Comparison of ENCODE assay signal across 9 cellular contexts in the genomic region with DNA sequence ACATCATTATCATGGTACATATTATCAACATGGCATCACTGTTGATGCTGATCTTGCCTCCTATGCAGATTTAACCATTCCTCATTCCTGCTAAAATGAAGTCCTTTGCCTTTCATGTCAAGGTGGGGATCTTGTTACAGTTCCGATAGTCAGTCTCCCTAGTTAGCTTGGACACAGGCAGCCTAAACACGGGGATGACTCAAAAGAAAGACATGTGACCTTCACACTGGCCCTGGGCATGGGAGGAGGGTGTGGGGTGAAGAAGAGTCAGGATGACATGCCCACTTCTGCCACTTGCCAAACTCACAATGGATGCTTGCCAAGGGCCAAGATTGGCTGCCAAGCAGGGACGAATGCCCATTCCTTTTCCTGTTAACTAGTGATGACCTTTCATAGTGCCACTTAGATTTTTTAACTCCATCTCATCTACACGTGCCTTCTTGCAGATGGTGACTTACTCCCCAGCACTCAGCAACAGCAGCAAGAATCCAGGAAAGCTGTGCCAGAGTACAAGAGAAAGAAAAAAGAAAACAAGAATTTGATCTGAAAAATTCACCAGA. TPM values are rescaled to one million over a fixed set of nuclear protein-coding genes. Genes with fewer than 3 reads are reported as not detected.
DNase-seq lines count a peak whose midpoint lies in the region; ATAC-seq and TF ChIP-seq lines count a peak whose summit lies in the region.
"Had no signal": no experiment of that assay in that cellular context is flagged by ENCODE, and none has a peak within 500 bp of the region (broad histone marks: within the 10 kb centered on the region; RNA-seq: fewer than 3 reads in every experiment).

No MANE protein-coding gene starts in this region.

- H3K36me3 ChIP-seq in RWPE2 (ENCODE audit: low read depth), result no peaks in the 10 kb centered on the region
- H3K36me3 ChIP-seq in neural progenitor cell, result no peaks in the 10 kb centered on the region

- H3K27ac Mint-ChIP-seq in neural progenitor cell, result peak overlapping the region; percentile 38
- no peak overlapping the region for H3K27ac Mint-ChIP-seq in activated naive CD4-positive, alpha-beta T cell treated with anti-CD3 and anti-CD28 coated beads, Interleukin-2, amount 10 ng/mL, durations not matched to agents 7 days and 5 days
- no peak overlapping the region for H3K27ac Mint-ChIP-seq in WTC11
- H3K27ac Mint-ChIP-seq: activated naive CD8-positive, alpha-beta T cell had no signal

- POLR2A ChIA-PET in WTC11 (lab: Charles Lee), result no interaction called here

- H3K4me1 Mint-ChIP-seq in neural progenitor cell, result peaks cover 8% of the 10 kb centered on the region
- H3K4me1 Mint-ChIP-seq in activated naive CD4-positive, alpha-beta T cell treated with anti-CD3 and anti-CD28 coated beads, Interleukin-2, amount 10 ng/mL, durations not matched to agents 7 days and 5 days, result peaks cover 10% of the 10 kb centered on the region
- H3K4me1 Mint-ChIP-seq in WTC11, result peaks cover 15% of the 10 kb centered on the region

- ATAC-seq in RWPE2 (ENCODE audit: low read depth) (peak; percentile 94), HG02973 (IDR thresholded peaks at IDR 0.05; ENCODE audit: unreplicated experiment) (no peak), WTC11 (no peak)

- no peak for TF ChIP-seq CTCF in RWPE2 (IDR thresholded peaks at IDR 0.05; ENCODE audit: poor library complexity, severe bottlenecking)
- TF ChIP-seq CTCF in neural progenitor cell (IDR thresholded peaks at IDR 0.05), result no peak
- no peak for TF ChIP-seq CTCF in WTC11 (IDR thresholded peaks at IDR 0.05)

- CTCF ChIA-PET in activated naive CD4-positive, alpha-beta T cell treated with anti-CD3 and anti-CD28 coated beads, Interleukin-2, amount 10 ng/mL, durations not matched to agents 7 days and 5 days (lab: Charles Lee), result no interaction called here
- CTCF ChIA-PET in WTC11 (lab: Charles Lee), result no interaction called here

- H3K36me3 Mint-ChIP-seq in neural progenitor cell, result no peaks in the 10 kb centered on the region
- no peaks in the 10 kb centered on the region for H3K36me3 Mint-ChIP-seq in activated naive CD4-positive, alpha-beta T cell treated with anti-CD3 and anti-CD28 coated beads, Interleukin-2, amount 10 ng/mL, durations not matched to agents 7 days and 5 days
- no peaks in the 10 kb centered on the region for H3K36me3 Mint-ChIP-seq in WTC11

- H3K4me3 Mint-ChIP-seq in neural progenitor cell, result no peak overlapping the region
- no peak overlapping the region for H3K4me3 Mint-ChIP-seq in activated naive CD4-positive, alpha-beta T cell treated with anti-CD3 and anti-CD28 coated beads, Interleukin-2, amount 10 ng/mL, durations not matched to agents 7 days and 5 days
- no peak overlapping the region for H3K4me3 Mint-ChIP-seq in WTC11
- H3K4me3 Mint-ChIP-seq: activated naive CD8-positive, alpha-beta T cell had no signal

- H3K79me2 ChIP-seq in neural progenitor cell (ENCODE audit: low read depth), result no peaks in the 10 kb centered on the region

- H3K27me3 Mint-ChIP-seq in neural progenitor cell (ENCODE audit: insufficient read depth, low read depth) (no peaks in the 10 kb centered on the region), WTC11 (ENCODE audit: low read depth) (no peaks in the 10 kb centered on the region)
- H3K27me3 Mint-ChIP-seq in activated naive CD4-positive, alpha-beta T cell treated with anti-CD3 and anti-CD28 coated beads, Interleukin-2, amount 10 ng/mL, durations not matched to agents 7 days and 5 days, result peaks cover 4% of the 10 kb centered on the region
- H3K27me3 Mint-ChIP-seq: activated naive CD8-positive, alpha-beta T cell had no signal

- H3K4me3 ChIP-seq in RWPE2 (ENCODE audit: severe bottlenecking) (no peak overlapping the region), neural progenitor cell (no peak overlapping the region)

- H3K27ac ChIP-seq in RWPE2 (ENCODE audit: poor library complexity, severe bottlenecking), result no peak overlapping the region
- no peak overlapping the region for H3K27ac ChIP-seq in neural progenitor cell

- no peaks in the 10 kb centered on the region for H3F3A ChIP-seq in neural progenitor cell (ENCODE audit: low read depth)

- H3K9me3 ChIP-seq in RWPE2 (ENCODE audit: severe bottlenecking) (no peaks in the 10 kb centered on the region), neural progenitor cell (ENCODE audit: low read depth) (no peaks in the 10 kb centered on the region)

- no peak overlapping the region for H3K4me2 ChIP-seq in neural progenitor cell

- no peaks in the 10 kb centered on the region for H4K20me1 ChIP-seq in neural progenitor cell (ENCODE audit: low read depth)

- H3K9me3 Mint-ChIP-seq in neural progenitor cell (no peaks in the 10 kb centered on the region), WTC11 (no peaks in the 10 kb centered on the region)
- no peaks in the 10 kb centered on the region for H3K9me3 Mint-ChIP-seq in activated naive CD4-positive, alpha-beta T cell treated with anti-CD3 and anti-CD28 coated beads, Interleukin-2, amount 10 ng/mL, durations not matched to agents 7 days and 5 days

- no peak overlapping the region for H2AFZ ChIP-seq in neural progenitor cell (replicated peaks)

- H3K27me3 ChIP-seq in RWPE2 (ENCODE audit: insufficient read depth, poor library complexity, severe bottlenecking) (no peaks in the 10 kb centered on the region), neural progenitor cell (no peaks in the 10 kb centered on the region)

- peak; percentile 25 for DNase-seq in ELF-1 (ENCODE audit: low read depth, low spot score)
- peak; percentile 78 for DNase-seq in RWPE2 (ENCODE audit: low spot score)
- DNase-seq in fibroblast of peridontal ligament (ENCODE audit: extremely low read depth), result peak; percentile 55
- DNase-seq in neural progenitor cell (ENCODE audit: low spot score), result no peak
- DNase-seq in activated naive CD4-positive, alpha-beta T cell treated with anti-CD3 and anti-CD28 coated beads, Interleukin-2, amount 10 ng/mL, durations not matched to agents 7 days and 5 days, result no peak
- DNase-seq in stimulated activated naive CD4-positive, alpha-beta T cell treated with Interleukin-2 at 50 U/mL for 16 hours (lab: John Stamatoyannopoulos, UW), result no peak
- no peak for DNase-seq in WTC11 (ENCODE audit: low spot score)

- peaks cover 20% of the 10 kb centered on the region for H3K4me1 ChIP-seq in RWPE2 (ENCODE audit: insufficient read depth, poor library complexity, severe bottlenecking)
- no peaks in the 10 kb centered on the region for H3K4me1 ChIP-seq in neural progenitor cell

- H3K9ac ChIP-seq in neural progenitor cell, result no peak overlapping the region

TF ChIP-seq in WTC11, 78 proteins besides CTCF, POLR2A, EP300 and RAD21 (continues in another document):
- no peak for TF ChIP-seq ESRRA (CRISPR knock-in tag; IDR thresholded peaks at IDR 0.05; ENCODE audit: borderline replicate concordance)
- no peak for TF ChIP-seq ELF4 (CRISPR knock-in tag; IDR thresholded peaks at IDR 0.05; ENCODE audit: low read depth)
- TF ChIP-seq NR3C1 (CRISPR knock-in tag; conservative IDR thresholded peaks at IDR 0.05; ENCODE audit: low read depth), result no peak
- TF ChIP-seq, protein P1, sequence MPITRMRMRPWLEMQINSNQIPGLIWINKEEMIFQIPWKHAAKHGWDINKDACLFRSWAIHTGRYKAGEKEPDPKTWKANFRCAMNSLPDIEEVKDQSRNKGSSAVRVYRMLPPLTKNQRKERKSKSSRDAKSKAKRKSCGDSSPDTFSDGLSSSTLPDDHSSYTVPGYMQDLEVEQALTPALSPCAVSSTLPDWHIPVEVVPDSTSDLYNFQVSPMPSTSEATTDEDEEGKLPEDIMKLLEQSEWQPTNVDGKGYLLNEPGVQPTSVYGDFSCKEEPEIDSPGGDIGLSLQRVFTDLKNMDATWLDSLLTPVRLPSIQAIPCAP (CRISPR knock-in tag; IDR thresholded peaks at IDR 0.05), result no peak
- TF ChIP-seq ZNF396 (CRISPR knock-in tag; IDR thresholded peaks at IDR 0.05; ENCODE audit: borderline replicate concordance), result no peak
- no peak for TF ChIP-seq ZBTB21 (CRISPR knock-in tag; IDR thresholded peaks at IDR 0.05; ENCODE audit: borderline replicate concordance)
- TF ChIP-seq, protein P2, sequence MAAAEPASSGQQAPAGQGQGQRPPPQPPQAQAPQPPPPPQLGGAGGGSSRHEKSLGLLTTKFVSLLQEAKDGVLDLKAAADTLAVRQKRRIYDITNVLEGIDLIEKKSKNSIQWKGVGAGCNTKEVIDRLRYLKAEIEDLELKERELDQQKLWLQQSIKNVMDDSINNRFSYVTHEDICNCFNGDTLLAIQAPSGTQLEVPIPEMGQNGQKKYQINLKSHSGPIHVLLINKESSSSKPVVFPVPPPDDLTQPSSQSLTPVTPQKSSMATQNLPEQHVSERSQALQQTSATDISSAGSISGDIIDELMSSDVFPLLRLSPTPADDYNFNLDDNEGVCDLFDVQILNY (CRISPR knock-in tag; IDR thresholded peaks at IDR 0.05), result no peak
- TF ChIP-seq, protein P3, sequence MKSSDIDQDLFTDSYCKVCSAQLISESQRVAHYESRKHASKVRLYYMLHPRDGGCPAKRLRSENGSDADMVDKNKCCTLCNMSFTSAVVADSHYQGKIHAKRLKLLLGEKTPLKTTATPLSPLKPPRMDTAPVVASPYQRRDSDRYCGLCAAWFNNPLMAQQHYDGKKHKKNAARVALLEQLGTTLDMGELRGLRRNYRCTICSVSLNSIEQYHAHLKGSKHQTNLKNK (CRISPR knock-in tag; IDR thresholded peaks at IDR 0.05), result no peak
- TF ChIP-seq, protein P4, sequence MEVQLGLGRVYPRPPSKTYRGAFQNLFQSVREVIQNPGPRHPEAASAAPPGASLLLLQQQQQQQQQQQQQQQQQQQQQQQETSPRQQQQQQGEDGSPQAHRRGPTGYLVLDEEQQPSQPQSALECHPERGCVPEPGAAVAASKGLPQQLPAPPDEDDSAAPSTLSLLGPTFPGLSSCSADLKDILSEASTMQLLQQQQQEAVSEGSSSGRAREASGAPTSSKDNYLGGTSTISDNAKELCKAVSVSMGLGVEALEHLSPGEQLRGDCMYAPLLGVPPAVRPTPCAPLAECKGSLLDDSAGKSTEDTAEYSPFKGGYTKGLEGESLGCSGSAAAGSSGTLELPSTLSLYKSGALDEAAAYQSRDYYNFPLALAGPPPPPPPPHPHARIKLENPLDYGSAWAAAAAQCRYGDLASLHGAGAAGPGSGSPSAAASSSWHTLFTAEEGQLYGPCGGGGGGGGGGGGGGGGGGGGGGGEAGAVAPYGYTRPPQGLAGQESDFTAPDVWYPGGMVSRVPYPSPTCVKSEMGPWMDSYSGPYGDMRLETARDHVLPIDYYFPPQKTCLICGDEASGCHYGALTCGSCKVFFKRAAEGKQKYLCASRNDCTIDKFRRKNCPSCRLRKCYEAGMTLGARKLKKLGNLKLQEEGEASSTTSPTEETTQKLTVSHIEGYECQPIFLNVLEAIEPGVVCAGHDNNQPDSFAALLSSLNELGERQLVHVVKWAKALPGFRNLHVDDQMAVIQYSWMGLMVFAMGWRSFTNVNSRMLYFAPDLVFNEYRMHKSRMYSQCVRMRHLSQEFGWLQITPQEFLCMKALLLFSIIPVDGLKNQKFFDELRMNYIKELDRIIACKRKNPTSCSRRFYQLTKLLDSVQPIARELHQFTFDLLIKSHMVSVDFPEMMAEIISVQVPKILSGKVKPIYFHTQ (CRISPR knock-in tag; IDR thresholded peaks at IDR 0.05), result no peak
- no peak for TF ChIP-seq RELA (CRISPR knock-in tag; IDR thresholded peaks at IDR 0.05; ENCODE audit: borderline replicate concordance)
- no peak for TF ChIP-seq KAT7 (CRISPR knock-in tag; IDR thresholded peaks at IDR 0.05; ENCODE audit: borderline replicate concordance)
- no peak for TF ChIP-seq NR1H2 (CRISPR knock-in tag; IDR thresholded peaks at IDR 0.05)

RNA-seq across cellular contexts. Expression of a gene that starts 13.9 kb away (rescaled TPM):
- 1.3 and 1.8 TPM in 2 replicates for total RNA-seq in neural progenitor cell (ENCODE audit: low replicate concordance)
- 0.73 to 1.6 TPM (median 0.80 TPM) in 3 replicates for total RNA-seq in WTC11 (2021)

Comparison
In these comparisons a context has a peak if more than half of its experiments do, and no peak if none do; other contexts are left out.
1. DNase-seq: peak in ELF-1 (single experiment), RWPE2 (single experiment) and fibroblast of peridontal ligament (single experiment); none in neural progenitor cell (single experiment), activated naive CD4-positive, alpha-beta T cell treated with anti-CD3 and anti-CD28 coated beads, Interleukin-2, amount 10 ng/mL, durations not matched to agents 7 days and 5 days (single experiment), stimulated activated naive CD4-positive, alpha-beta T cell treated with Interleukin-2 at 50 U/mL for 16 hours (single experiment) and WTC11 (single experiment).